In genomic region chr15:34342737-34343575, GRCh38 we compare ENCODE assay signal across 8 cellular contexts. TPM values are rescaled to one million over a fixed set of nuclear protein-coding genes. Genes with fewer than 3 reads are reported as not detected.
DNase-seq lines count a peak whose midpoint lies in the region; ATAC-seq and TF ChIP-seq lines count a peak whose summit lies in the region.

Gene NOP10 (minus strand): TSS chr15:34343136. CDS start chr15:34343073, 63 bp downstream.
Gene NUTM1 (plus strand): TSS chr15:34343315. CDS start chr15:34343697, 382 bp downstream.

- H3K18ac ChIP-seq in trophoblast cell (ENCODE audit: low read length): peak within 1 kb of the TSS; percentile 21

- peak within 1 kb of the TSS; percentile 10 for H2BK5ac ChIP-seq in trophoblast cell (ENCODE audit: low read depth, low read length, poor library complexity)

- H3K79me1 ChIP-seq in trophoblast cell (ENCODE audit: low read length): peaks cover 5% of the 10 kb centered on the region

- peak within 1 kb of the TSS; percentile 67 for H4K8ac ChIP-seq in trophoblast cell (ENCODE audit: low read depth, low read length)

- in situ Hi-C loops in transverse colon (cut with MboI; ENCODE audit: low pct_ligation_motif_present in 1 of 4, low pct_unique_long_range_greater_than_20kb in 1 of 4, low sequenced_read_pairs in 3 of 4): loop anchor here in 2 of 4 donors (10.0 to 25.0 kb wide), 2 partner anchors 98 to 256 kb away; no protein-coding TSS in a partner anchor

- peak; percentile 85 for TF ChIP-seq POLR2A in transverse colon (IDR thresholded peaks at IDR 0.05)

- peak within 1 kb of the TSS; percentile 25 for H3K14ac ChIP-seq in trophoblast cell (ENCODE audit: low read length)

- H3K79me2 ChIP-seq in trophoblast cell (ENCODE audit: control insufficient read depth, insufficient read depth, low read length, poor library complexity): peaks cover 9% of the 10 kb centered on the region

- DNase-seq in GM12864 (ENCODE audit: low read depth) (peak; percentile 91), NCI-H1105 (lab: John Stamatoyannopoulos, UW) (peak; percentile 49), SKM-1 (lab: John Stamatoyannopoulos, UW; ENCODE audit: unreplicated experiment) (peak; percentile 93), cardiac muscle cell (ENCODE audit: low read depth in 1 of 2, low spot score in 1 of 2) (peak; percentile 95), trophoblast cell (peak; percentile 91 to 94), transverse colon (peak; percentile 93)
- DNase-seq in activated naive CD8-positive, alpha-beta T cell treated with anti-CD3 and anti-CD28 coated beads for 36 hours: peak; percentile 93

- intact Hi-C loops in transverse colon (cut with DNase I; ENCODE audit: low total_unique reads): loop anchor here (10.0 kb wide), 1 partner anchor 238 kb away; the partner anchor contains the start of genes EMC7 and PGBD4

- peak within 1 kb of the TSS; percentile 19 for H3K9ac ChIP-seq in trophoblast cell (ENCODE audit: low read length)

- WGBS in trophoblast cell (ENCODE audit: extremely low coverage, insufficient coverage, insufficient read length): no CpG with 5 or more reads among the region's 38 CpGs
- WGBS in transverse colon (ENCODE audit: low coverage in 1 of 2), 2 donors: 1 to 2% methylated on average over 15 to 38 of the region's 38 CpGs

- H2AK5ac ChIP-seq in trophoblast cell (ENCODE audit: low read length): no peak within 1 kb of the TSS

- peaks cover 26% of the 10 kb centered on the region for H3K36me3 Mint-ChIP-seq in activated naive CD8-positive, alpha-beta T cell treated with anti-CD3 and anti-CD28 coated beads for 36 hours

- H3K27me3 Mint-ChIP-seq in activated naive CD8-positive, alpha-beta T cell treated with anti-CD3 and anti-CD28 coated beads for 36 hours: no peaks in the 10 kb centered on the region

- no peaks in the 10 kb centered on the region for H3K9me3 Mint-ChIP-seq in activated naive CD8-positive, alpha-beta T cell treated with anti-CD3 and anti-CD28 coated beads for 36 hours

- peak within 1 kb of the TSS; percentile 7 for H2AFZ ChIP-seq in trophoblast cell (ENCODE audit: insufficient read depth, low read length, poor library complexity)

- H4K12ac ChIP-seq in trophoblast cell (ENCODE audit: low read depth, low read length): peak within 1 kb of the TSS; percentile 31

- H3K27ac ChIP-seq in cardiac muscle cell (peak within 1 kb of the TSS; percentile 89), trophoblast cell (ENCODE audit: low read depth, low read length) (peak within 1 kb of the TSS; percentile 46), transverse colon (peak within 1 kb of the TSS; percentile 89 to 99 (median 94))

- H4K91ac ChIP-seq in trophoblast cell (ENCODE audit: low read depth, low read length): peak within 1 kb of the TSS; percentile 21

- ATAC-seq in HG02623 (IDR thresholded peaks at IDR 0.05; ENCODE audit: unreplicated experiment): peak; percentile 84

- H3K4me3 ChIP-seq in GM12864 (ENCODE audit: low read depth, low read length) (peak within 1 kb of the TSS; percentile 98), cardiac muscle cell (peak within 1 kb of the TSS; percentile 85), trophoblast cell (ENCODE audit: low read depth, low read length) (peak within 1 kb of the TSS; percentile 74), transverse colon (peak within 1 kb of the TSS; percentile 75 to 98 (median 87))

- H3K23ac ChIP-seq in trophoblast cell (ENCODE audit: low read length): no peak within 1 kb of the TSS

- no peaks in the 10 kb centered on the region for H3K36me3 ChIP-seq in cardiac muscle cell
- H3K36me3 ChIP-seq in trophoblast cell (ENCODE audit: control insufficient read depth in 1 of 2, insufficient read depth in 2 of 2, low read length in 2 of 2): peaks cover 7 to 8% of the 10 kb centered on the region in 2 experiments
- H3K36me3 ChIP-seq in transverse colon: no peaks in the 10 kb centered on the region

- H3K27me3 ChIP-seq in cardiac muscle cell (no peaks in the 10 kb centered on the region), trophoblast cell (ENCODE audit: insufficient read depth, low read length) (no peaks in the 10 kb centered on the region), transverse colon (no peaks in the 10 kb centered on the region)

- H2BK12ac ChIP-seq in trophoblast cell (ENCODE audit: low read length): no peak within 1 kb of the TSS

- H3K4me2 ChIP-seq in trophoblast cell (ENCODE audit: low read length): peak within 1 kb of the TSS; percentile 35

- H3K9me3 ChIP-seq in cardiac muscle cell (ENCODE audit: low read depth): no peaks in the 10 kb centered on the region
- H3K9me3 ChIP-seq in trophoblast cell (ENCODE audit: insufficient read depth, low read depth, low read length): no peaks in the 10 kb centered on the region
- no peaks in the 10 kb centered on the region for H3K9me3 ChIP-seq in transverse colon

- H3K4me3 Mint-ChIP-seq in activated naive CD8-positive, alpha-beta T cell treated with anti-CD3 and anti-CD28 coated beads for 36 hours: no peak within 1 kb of the TSS

- H3K4me1 ChIP-seq in cardiac muscle cell (ENCODE audit: low read depth) (no peaks in the 10 kb centered on the region), trophoblast cell (ENCODE audit: control insufficient read depth in 1 of 2, insufficient read depth in 2 of 2, low read length in 2 of 2) (peaks cover 4% of the 10 kb centered on the region in 2 experiments), transverse colon (peaks cover 0 to 26% (median 8%) of the 10 kb centered on the region in 4 donors)

- H3K27ac Mint-ChIP-seq in activated naive CD8-positive, alpha-beta T cell treated with anti-CD3 and anti-CD28 coated beads for 36 hours: no peak within 1 kb of the TSS

- peak within 1 kb of the TSS; percentile 78 for H3K4ac ChIP-seq in trophoblast cell (ENCODE audit: low read depth, low read length)

- peak within 1 kb of the TSS; percentile 12 for H2BK120ac ChIP-seq in trophoblast cell (ENCODE audit: insufficient read depth, low read length, poor library complexity)

- TF ChIP-seq CTCF in GM12864 (IDR thresholded peaks at IDR 0.05; ENCODE audit: low read depth, low read length, missing control alignments) (peak; percentile 93), cardiac muscle cell (IDR thresholded peaks at IDR 0.05; ENCODE audit: low read depth, low read length) (peak; percentile 93), transverse colon (IDR thresholded peaks at IDR 0.05) (peak; percentile 91 to 99 (median 97))

- no peak for TF ChIP-seq EP300 in transverse colon (IDR thresholded peaks at IDR 0.05; ENCODE audit: low read depth)

- H3K4me1 Mint-ChIP-seq in activated naive CD8-positive, alpha-beta T cell treated with anti-CD3 and anti-CD28 coated beads for 36 hours: peaks cover 23% of the 10 kb centered on the region

RNA-seq across cellular contexts. Expression of gene NOP10, which starts in this region (rescaled TPM):
- total RNA-seq in activated naive CD8-positive, alpha-beta T cell treated with anti-CD3 and anti-CD28 coated beads for 36 hours: 100 to 1,000 TPM; 285 to 303 TPM
- total RNA-seq in cardiac muscle cell (110 and 143 TPM in 2 replicates), transverse colon (100 to 1,000 TPM in 3 of 4 donors, 10 to 100 TPM in 1; 41.1 to 166 (median 152) TPM)
- 307 and 366 TPM in 2 replicates for polyA plus RNA-seq in cardiac muscle cell
- 349 TPM in 2 replicates for polyA plus RNA-seq in trophoblast cell (2013)

RNA-seq across cellular contexts. Expression of gene NUTM1, which starts in this region (rescaled TPM):
- total RNA-seq in activated naive CD8-positive, alpha-beta T cell treated with anti-CD3 and anti-CD28 coated beads for 36 hours: not detected
- total RNA-seq in cardiac muscle cell (0.15 TPM in 1 of 2 replicates, not detected in the other), transverse colon (not detected)
- 0.32 TPM in 1 of 2 replicates, not detected in the other for polyA plus RNA-seq in cardiac muscle cell
- 0.01 TPM in 1 of 2 replicates, not detected in the other for polyA plus RNA-seq in trophoblast cell (2013)

Comparison
In these comparisons a context has a peak if more than half of its experiments do, and no peak if none do; other contexts are left out.
1. Peak in every context shown above with its lines: DNase-seq, ATAC-seq, H3K4me3 ChIP-seq and H3K27ac ChIP-seq.